8 cellular contexts compared by ENCODE assay signal in genomic region chr21:44865561-44866280, GRCh38.
DNase-seq lines count a peak whose midpoint lies in the region; ATAC-seq and TF ChIP-seq lines count a peak whose summit lies in the region.

No MANE protein-coding gene starts in this region.

- DNase-seq in retinal pigment epithelial cell (ENCODE audit: low read depth) (peak; percentile 64), iPS-NIHi7 (ENCODE audit: extremely low spot score) (no peak), NCI-H345 treated with DMSO at 0.1 percent for 48 hours (lab: John Stamatoyannopoulos, UW; ENCODE audit: unreplicated experiment) (no peak)
- no peak for DNase-seq in NK-92 treated with Interleukin-12 subunit alpha and Interleukin-12 subunit beta, amount 100 ng/mL, for 24 hours (lab: John Stamatoyannopoulos, UW)

- H3K36me3 ChIP-seq in OCI-LY1 (ENCODE audit: insufficient read depth, low read length), result peaks cover 15% of the 10 kb centered on the region; the same call in 1 of the 2 replicates
- peaks cover 7 to 44% of the 10 kb centered on the region in 2 donors for H3K36me3 ChIP-seq in duodenal mucosa (ENCODE audit: control insufficient read depth in 1 of 2, insufficient read depth in 2 of 2, low read length in 2 of 2)

- H3K9me3 ChIP-seq in OCI-LY1 (ENCODE audit: low read length) (no peaks in the 10 kb centered on the region), duodenal mucosa (ENCODE audit: control insufficient read depth in 1 of 2, low read length in 2 of 2) (no peaks in the 10 kb centered on the region)

- H3K4me1 ChIP-seq in OCI-LY1 (ENCODE audit: insufficient read depth, low read length, severe bottlenecking), result peaks cover 34% of the 10 kb centered on the region
- peaks cover 38 to 52% of the 10 kb centered on the region in 2 donors for H3K4me1 ChIP-seq in duodenal mucosa (ENCODE audit: control insufficient read depth in 1 of 2, insufficient read depth in 2 of 2, low read length in 2 of 2)

- TF ChIP-seq CTCF in OCI-LY1 (IDR thresholded peaks at IDR 0.05; ENCODE audit: low read length) (no peak), retinal pigment epithelial cell (conservative IDR thresholded peaks at IDR 0.05; ENCODE audit: low read depth, low read length) (no peak)

- H3K9ac ChIP-seq in OCI-LY1 (ENCODE audit: low read length) (peak overlapping the region; percentile 3; the same call in 1 of the 2 replicates), duodenal mucosa (ENCODE audit: low read depth in 1 of 2, low read length in 2 of 2) (peak overlapping the region in 1 of 2 donors; percentile 9)

- peak overlapping the region; percentile 23 for H3K27ac ChIP-seq in OCI-LY1 (ENCODE audit: low read depth, low read length, poor library complexity, severe bottlenecking)
- no peak overlapping the region for H3K27ac ChIP-seq in duodenal mucosa (ENCODE audit: low read depth, low read length)

- no peak overlapping the region for H3K4me3 ChIP-seq in OCI-LY1 (ENCODE audit: low read depth, low read length, poor library complexity, severe bottlenecking)
- peak overlapping the region; percentile 5 to 21 for H3K4me3 ChIP-seq in duodenal mucosa (ENCODE audit: low read depth in 1 of 2, low read length in 2 of 2)
- H3K4me3 ChIP-seq in retinal pigment epithelial cell (ENCODE audit: low read length), result no peak overlapping the region

- peak overlapping the region; percentile 12; the same call in 1 of the 2 replicates for H3K4me2 ChIP-seq in OCI-LY1 (ENCODE audit: low read length)

- no peaks in the 10 kb centered on the region for H3F3A ChIP-seq in OCI-LY1 (ENCODE audit: insufficient read depth, low read length)

- H3K27me3 ChIP-seq in OCI-LY1 (ENCODE audit: insufficient read depth, low read length), result no peaks in the 10 kb centered on the region
- no peaks in the 10 kb centered on the region for H3K27me3 ChIP-seq in duodenal mucosa (ENCODE audit: control insufficient read depth in 1 of 2, insufficient read depth in 2 of 2, low read length in 2 of 2)

- no peaks in the 10 kb centered on the region for H3K9me2 ChIP-seq in OCI-LY1 (ENCODE audit: low read depth, low read length)

- ATAC-seq in GM21786 (IDR thresholded peaks at IDR 0.05; ENCODE audit: unreplicated experiment), result peak; percentile 58
- no peak for ATAC-seq in GM18511 (IDR thresholded peaks at IDR 0.05; ENCODE audit: unreplicated experiment)

- H3K79me2 ChIP-seq in OCI-LY1 (ENCODE audit: insufficient read depth, low read length), result peaks cover 6% of the 10 kb centered on the region

- H4K20me1 ChIP-seq in OCI-LY1 (ENCODE audit: insufficient read depth, low read length), result no peaks in the 10 kb centered on the region

- H2AFZ ChIP-seq in OCI-LY1 (ENCODE audit: low read length), result no peak overlapping the region

Comparison
In these comparisons a context has a peak if more than half of its experiments do, and no peak if none do; other contexts are left out.
1. H3K4me3 ChIP-seq: peak in duodenal mucosa (2 of 2); none in OCI-LY1 (single experiment) and retinal pigment epithelial cell (single experiment).